ENCODE assay signal across 28 cellular contexts in genomic region chr3:183577336-183577735, GRCh38. TPM values are rescaled to one million over a fixed set of nuclear protein-coding genes. Genes with fewer than 3 reads are reported as not detected.
"Had no signal": no experiment of that assay in that cellular context is flagged by ENCODE, and none has a peak within 500 bp of the region (broad histone marks: within the 10 kb centered on the region; RNA-seq: fewer than 3 reads in every experiment).

No MANE protein-coding gene starts in this region.

- H3K4me1 Mint-ChIP-seq: immature natural killer cell had no signal

- ATAC-seq: activated CD4-positive, alpha-beta T cell treated with anti-CD3 and anti-CD28 coated beads for 36 hours; activated naive CD4-positive, alpha-beta T cell treated with anti-CD3 and anti-CD28 coated beads, Interleukin-2, amount 50 U/mL, for 72 hours; activated T-helper 17 cell treated with anti-CD3 and anti-CD28 coated beads, Interleukin-2, amount 50 U/mL, for 72 hours; esophagus mucosa; left lobe of liver; natural killer cell treated with Interleukin-12 subunit alpha and Interleukin-12 subunit beta and Interleukin-15 and Interleukin-18, amount 100 ng/mL, for 72 hours; right lobe of liver; T-helper 17 cell had no signal

- H3K4me1 ChIP-seq: ascending aorta had no signal

- H3K4me3 ChIP-seq: ascending aorta, hepatocyte, lung, right lobe of liver, smooth muscle cell, testis had no signal

- H3K9me3 ChIP-seq: ascending aorta, right lobe of liver, testis had no signal

- H3K36me3 ChIP-seq: ascending aorta, right lobe of liver had no signal

- H3K4me3 Mint-ChIP-seq: activated CD4-positive, alpha-beta T cell treated with anti-CD3 and anti-CD28 coated beads for 36 hours; activated T-cell treated with anti-CD3 and anti-CD28 coated beads, Interleukin-2, amount 50 U/mL, for 24 hours; activated T-helper 17 cell treated with anti-CD3 and anti-CD28 coated beads, Interleukin-2, amount 50 U/mL, for 72 hours; immature natural killer cell; natural killer cell treated with Interleukin-12 subunit alpha and Interleukin-12 subunit beta and Interleukin-15 and Interleukin-18, amount 100 ng/mL, for 72 hours; T-helper 17 cell; type B pancreatic cell had no signal

- H3K79me2 ChIP-seq: hepatocyte had no signal

- H3K27me3 ChIP-seq: ascending aorta, right lobe of liver, testis had no signal

- H3K27ac Mint-ChIP-seq: activated B cell treated with CpG ODN at 0.5 μM for 24 hours; activated CD4-positive, alpha-beta T cell treated with anti-CD3 and anti-CD28 coated beads for 36 hours; activated naive CD4-positive, alpha-beta T cell treated with anti-CD3 and anti-CD28 coated beads, Interleukin-2, amount 50 U/mL, for 72 hours; activated T-cell treated with anti-CD3 and anti-CD28 coated beads, Interleukin-2, amount 50 U/mL, for 24 hours; activated T-helper 17 cell treated with anti-CD3 and anti-CD28 coated beads, Interleukin-2, amount 50 U/mL, for 72 hours; natural killer cell treated with Interleukin-12 subunit alpha and Interleukin-12 subunit beta and Interleukin-15 and Interleukin-18, amount 100 ng/mL, for 72 hours; type B pancreatic cell had no signal

- H3K27ac ChIP-seq: ascending aorta, hepatocyte, right lobe of liver, testis had no signal

- H3K4me2 ChIP-seq: hepatocyte, smooth muscle cell had no signal

- H3K27me3 Mint-ChIP-seq: activated CD4-positive, alpha-beta T cell treated with anti-CD3 and anti-CD28 coated beads for 36 hours; activated T-cell treated with anti-CD3 and anti-CD28 coated beads, Interleukin-2, amount 50 U/mL, for 24 hours; activated T-helper 17 cell treated with anti-CD3 and anti-CD28 coated beads, Interleukin-2, amount 50 U/mL, for 72 hours; T-helper 17 cell had no signal

- H3K36me3 Mint-ChIP-seq: activated naive CD4-positive, alpha-beta T cell treated with anti-CD3 and anti-CD28 coated beads, Interleukin-2, amount 50 U/mL, for 72 hours; immature natural killer cell; natural killer cell treated with Interleukin-12 subunit alpha and Interleukin-12 subunit beta and Interleukin-15 and Interleukin-18, amount 100 ng/mL, for 72 hours; type B pancreatic cell had no signal

- DNase-seq: activated B cell treated with CpG ODN at 0.5 μM for 24 hours; activated CD4-positive, alpha-beta T cell treated with anti-CD3 and anti-CD28 coated beads for 36 hours; activated CD4-positive, alpha-beta T cell treated with anti-CD3 and anti-CD28 coated beads, Interleukin-2, amount 50 U/mL, for 4 hours; activated CD8-positive, alpha-beta memory T cell treated with anti-CD3 and anti-CD28 coated beads for 24 hours; activated CD8-positive, alpha-beta memory T cell treated with anti-CD3 and anti-CD28 coated beads, Interleukin-2, amount 50 U/mL, for 4 hours; activated T-cell treated with anti-CD3 and anti-CD28 coated beads, Interleukin-2, amount 50 U/mL, for 24 hours; central memory CD4-positive, alpha-beta T cell; dermis blood vessel endothelial cell; effector memory CD4-positive, alpha-beta T cell; foreskin melanocyte; immature natural killer cell; midbrain; right lobe of liver; stimulated activated CD4-positive, alpha-beta T cell treated with anti-CD3 and anti-CD28 coated beads, Interleukin-4, amount 100 ng/mL, for 1 hour; stimulated activated naive CD4-positive, alpha-beta T cell; T-helper 17 cell; testis had no signal

- H3K9me3 Mint-ChIP-seq: activated B cell treated with CpG ODN at 0.5 μM for 24 hours; activated naive CD4-positive, alpha-beta T cell treated with anti-CD3 and anti-CD28 coated beads, Interleukin-2, amount 50 U/mL, for 72 hours; activated T-cell treated with anti-CD3 and anti-CD28 coated beads, Interleukin-2, amount 50 U/mL, for 24 hours; activated T-helper 17 cell treated with anti-CD3 and anti-CD28 coated beads, Interleukin-2, amount 50 U/mL, for 72 hours; immature natural killer cell; natural killer cell treated with Interleukin-12 subunit alpha and Interleukin-12 subunit beta and Interleukin-15 and Interleukin-18, amount 100 ng/mL, for 72 hours; type B pancreatic cell had no signal

- H2AFZ ChIP-seq: hepatocyte had no signal

RNA-seq across cellular contexts. Expression of gene KLHL6, which starts 21.8 kb away (rescaled TPM):
- total RNA-seq: kidney epithelial cell had no signal
- polyA plus RNA-seq: hepatocyte, smooth muscle cell had no signal
